Comparison of ENCODE assay signal across 2 cellular contexts in the genomic region with DNA sequence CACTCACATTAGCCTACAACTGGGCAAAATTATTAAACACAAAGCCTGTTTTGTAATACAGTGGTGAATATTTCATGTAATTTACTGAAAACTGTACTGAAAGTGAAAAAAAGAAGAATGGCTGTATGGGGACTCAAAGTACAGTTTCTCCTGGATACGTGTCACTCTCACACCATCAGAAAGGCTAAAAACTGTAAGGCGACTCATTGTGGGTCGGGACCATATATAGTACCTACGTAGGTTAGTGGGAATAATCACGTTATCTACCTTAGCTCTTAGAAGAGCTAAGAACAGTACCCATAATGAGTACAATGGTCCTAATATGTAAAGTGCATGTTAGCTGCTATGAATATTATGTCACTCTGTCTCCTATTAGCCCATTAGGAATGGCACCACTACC.
A peak's percentile ranks its signal among the peaks of the same experiment; 100 is the strongest.
TF ChIP-seq lines count a peak whose summit lies in the region.

No MANE protein-coding gene starts in this region.

TF ChIP-seq in IMR-90, 13 proteins besides CTCF, POLR2A, EP300 and RAD21:
- TF ChIP-seq, protein P1, sequence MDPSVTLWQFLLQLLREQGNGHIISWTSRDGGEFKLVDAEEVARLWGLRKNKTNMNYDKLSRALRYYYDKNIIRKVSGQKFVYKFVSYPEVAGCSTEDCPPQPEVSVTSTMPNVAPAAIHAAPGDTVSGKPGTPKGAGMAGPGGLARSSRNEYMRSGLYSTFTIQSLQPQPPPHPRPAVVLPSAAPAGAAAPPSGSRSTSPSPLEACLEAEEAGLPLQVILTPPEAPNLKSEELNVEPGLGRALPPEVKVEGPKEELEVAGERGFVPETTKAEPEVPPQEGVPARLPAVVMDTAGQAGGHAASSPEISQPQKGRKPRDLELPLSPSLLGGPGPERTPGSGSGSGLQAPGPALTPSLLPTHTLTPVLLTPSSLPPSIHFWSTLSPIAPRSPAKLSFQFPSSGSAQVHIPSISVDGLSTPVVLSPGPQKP (IDR thresholded peaks at IDR 0.05; ENCODE audit: borderline replicate concordance, low read depth, low read length): no peak
- TF ChIP-seq CEBPB (IDR thresholded peaks at IDR 0.05; ENCODE audit: low read depth, low read length) (no peak), MAFK (IDR thresholded peaks at IDR 0.05; ENCODE audit: low read depth, low read length) (no peak), CHD1 (IDR thresholded peaks at IDR 0.05; ENCODE audit: low read depth, low read length) (no peak), NFE2L2 (IDR thresholded peaks at IDR 0.05; ENCODE audit: low read depth, low read length) (no peak)
- TF ChIP-seq, protein P2, sequence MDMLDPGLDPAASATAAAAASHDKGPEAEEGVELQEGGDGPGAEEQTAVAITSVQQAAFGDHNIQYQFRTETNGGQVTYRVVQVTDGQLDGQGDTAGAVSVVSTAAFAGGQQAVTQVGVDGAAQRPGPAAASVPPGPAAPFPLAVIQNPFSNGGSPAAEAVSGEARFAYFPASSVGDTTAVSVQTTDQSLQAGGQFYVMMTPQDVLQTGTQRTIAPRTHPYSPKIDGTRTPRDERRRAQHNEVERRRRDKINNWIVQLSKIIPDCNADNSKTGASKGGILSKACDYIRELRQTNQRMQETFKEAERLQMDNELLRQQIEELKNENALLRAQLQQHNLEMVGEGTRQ (IDR thresholded peaks at IDR 0.05; ENCODE audit: low read depth, low read length): no peak

TF ChIP-seq in GM12878, 131 proteins besides CTCF, POLR2A, EP300 and RAD21:
- TF ChIP-seq SUPT20H (IDR thresholded peaks at IDR 0.05; ENCODE audit: borderline replicate concordance, control insufficient read depth, low read depth, low read length) (no peak), ZNF217 (IDR thresholded peaks at IDR 0.05) (no peak), CHD4 (IDR thresholded peaks at IDR 0.05) (no peak), ZZZ3 (IDR thresholded peaks at IDR 0.05; ENCODE audit: control insufficient read depth, insufficient read length, low read depth) (no peak), KAT2A (conservative IDR thresholded peaks at IDR 0.05; ENCODE audit: control insufficient read depth, low read depth, low read length) (no peak), RUNX3 (IDR thresholded peaks at IDR 0.05; ENCODE audit: low read length) (peak; percentile 11; the same call in 1 of the 2 replicates)
